Comparison of ENCODE assay signal across 26 cellular contexts in the genomic region with DNA sequence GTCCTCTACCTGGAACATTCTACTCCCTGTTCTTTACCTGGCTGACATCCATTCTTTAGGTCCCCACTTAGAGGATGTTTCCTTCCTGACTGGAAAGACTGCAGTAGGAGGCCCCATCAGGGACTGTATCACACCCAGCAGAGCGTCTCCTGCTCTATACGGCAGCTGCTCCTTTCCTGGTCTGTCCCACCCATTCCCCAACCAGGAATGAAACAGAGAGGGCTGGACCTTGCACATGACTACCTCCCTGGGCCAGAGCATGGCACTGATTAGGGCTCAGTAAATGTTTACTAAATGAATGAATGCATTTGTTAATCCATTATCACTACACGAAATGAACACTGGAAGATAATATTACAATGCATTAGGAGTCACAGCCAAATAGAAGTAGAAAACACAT.
DNase-seq lines count a peak whose midpoint lies in the region; ATAC-seq and TF ChIP-seq lines count a peak whose summit lies in the region.
"Had no signal": no experiment of that assay in that cellular context is flagged by ENCODE, and none has a peak within 500 bp of the region (broad histone marks: within the 10 kb centered on the region; RNA-seq: fewer than 3 reads in every experiment).

No MANE protein-coding gene starts in this region.

- H3K27ac ChIP-seq in epithelial cell of prostate (peak overlapping the region; percentile 33), muscle layer of duodenum (ENCODE audit: low read length) (peak overlapping the region; percentile 0)
- H3K27ac ChIP-seq: HL-60, PC-9, SJSA1 had no signal

- TF ChIP-seq CTCF in CD14-positive monocyte (IDR thresholded peaks at IDR 0.05) (no peak), foreskin fibroblast (IDR thresholded peaks at IDR 0.05; ENCODE audit: low read depth, low read length) (no peak)

- H3K9me3 ChIP-seq in muscle layer of duodenum (ENCODE audit: control insufficient read depth in 1 of 2, low read length in 2 of 2), result no peaks in the 10 kb centered on the region
- H3K9me3 ChIP-seq: BLaER1 treated with 17β-estradiol and CSF1 and Interleukin-3, amounts not matched to agents 10 nM and 100 nM; SJSA1 had no signal

- no peak overlapping the region for H3K4me3 ChIP-seq in muscle layer of duodenum (ENCODE audit: low read depth in 1 of 2, low read length in 2 of 2)
- no peak overlapping the region for H3K4me3 ChIP-seq in foreskin fibroblast (ENCODE audit: low read depth in 1 of 2, low read length in 2 of 2)
- H3K4me3 ChIP-seq: BLaER1 treated with 17β-estradiol and CSF1 and Interleukin-3, amounts not matched to agents 10 nM and 100 nM; PC-9; SJSA1 had no signal

- H3K36me3 ChIP-seq in muscle layer of duodenum (ENCODE audit: control insufficient read depth in 1 of 2, insufficient read depth in 2 of 2, low read length in 2 of 2), result peaks cover 4 to 20% of the 10 kb centered on the region in 2 donors

- intact Hi-C loops in CD14-positive monocyte (cut with micrococcal nuclease), result no loop called here

- H3K9me3 Mint-ChIP-seq in CD14-positive monocyte, result no peaks in the 10 kb centered on the region
- H3K9me3 Mint-ChIP-seq: IgD-negative memory B cell had no signal

- H3K4me1 ChIP-seq in muscle layer of duodenum (ENCODE audit: control insufficient read depth in 1 of 2, insufficient read depth in 2 of 2, low read length in 2 of 2), result no peaks in the 10 kb centered on the region
- H3K4me1 ChIP-seq: SJSA1 had no signal

- H3K4me3 Mint-ChIP-seq in CD14-positive monocyte, result no peak overlapping the region
- H3K4me3 Mint-ChIP-seq: CD4-positive, alpha-beta memory T cell; IgD-negative memory B cell had no signal

- H3K27me3 Mint-ChIP-seq in CD14-positive monocyte (ENCODE audit: low read depth in 3 of 3), result no peaks in the 10 kb centered on the region

- ATAC-seq in GM21825 (IDR thresholded peaks at IDR 0.05; ENCODE audit: unreplicated experiment), result no peak
- no peak for ATAC-seq in GM21737 (IDR thresholded peaks at IDR 0.05; ENCODE audit: unreplicated experiment)
- ATAC-seq: HCT116 had no signal

- H3K4me1 Mint-ChIP-seq in CD14-positive monocyte, result peaks cover 20% of the 10 kb centered on the region
- H3K4me1 Mint-ChIP-seq: CD4-positive, alpha-beta memory T cell; IgD-negative memory B cell had no signal

- no peak for DNase-seq in CD14-positive monocyte (ENCODE audit: low spot score)
- peak; percentile 49 for DNase-seq in NCI-H69 (lab: John Stamatoyannopoulos, UW)
- DNase-seq in epithelial cell of prostate (ENCODE audit: low read depth, low spot score), result no peak
- no peak for DNase-seq in NCI-H187 (lab: John Stamatoyannopoulos, UW)
- DNase-seq in foreskin fibroblast, result no peak
- DNase-seq: AML-193; CD4-positive, alpha-beta memory T cell; COR-L47; DMS53; NCI-H1092 treated with DMSO at 0.1 percent for 48 hours; NCI-H1436; NCI-H187 treated with DMSO at 0.1 percent for 48 hours; NCI-H2107; NCI-H446 treated with DMSO at 0.1 percent for 48 hours; NCI-H526; PC-9; Right ventricle myocardium superior; RPMI8226 had no signal

- peak overlapping the region in 4 of 7 donors; percentile 0 to 77 (median 37) for H3K27ac Mint-ChIP-seq in CD14-positive monocyte
- H3K27ac Mint-ChIP-seq: IgD-negative memory B cell had no signal

- H3K27me3 ChIP-seq in muscle layer of duodenum (ENCODE audit: low read depth, low read length), result no peaks in the 10 kb centered on the region
- H3K27me3 ChIP-seq: BLaER1 treated with 17β-estradiol and CSF1 and Interleukin-3, amounts not matched to agents 10 nM and 100 nM; SJSA1 had no signal

- peaks cover 38 to 56% of the 10 kb centered on the region in 2 donors for H3K36me3 Mint-ChIP-seq in CD14-positive monocyte
